ENCODE assay signal across 3 cellular contexts in the genomic region with DNA sequence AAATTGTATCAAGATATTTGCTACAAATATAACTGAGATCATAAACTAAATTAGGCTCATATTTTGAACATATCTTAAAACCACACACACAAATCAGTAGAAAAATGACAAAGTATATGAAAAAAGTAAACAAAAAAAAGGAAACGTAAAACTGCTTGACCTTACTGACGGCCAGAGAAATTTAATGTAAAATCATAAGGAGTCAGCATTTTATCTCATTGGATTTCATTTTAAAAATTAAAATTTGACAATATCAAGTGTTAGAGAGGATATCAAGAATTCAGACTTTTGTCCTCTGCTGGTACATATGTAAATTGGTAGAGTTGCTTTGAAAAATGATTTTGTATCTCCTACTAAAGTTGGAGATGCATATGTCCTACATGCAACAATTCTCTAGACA.
A peak's percentile ranks its signal among the peaks of the same experiment; 100 is the strongest.
TF ChIP-seq lines count a peak whose summit lies in the region.

No MANE protein-coding gene starts in this region.

TF ChIP-seq in A549, 52 proteins besides CTCF, POLR2A, EP300 and RAD21 (continued from another document):
- peak; percentile 55 for TF ChIP-seq MAFK (IDR thresholded peaks at IDR 0.05; ENCODE audit: partially characterized antibody)
TF ChIP-seq in A549: peak in this region for 1.

TF ChIP-seq in IMR-90, 13 proteins besides CTCF, POLR2A, EP300 and RAD21:
- TF ChIP-seq MXI1 (IDR thresholded peaks at IDR 0.05; ENCODE audit: borderline replicate concordance, low read depth, low read length): no peak
- no peak for TF ChIP-seq RFX5 (IDR thresholded peaks at IDR 0.05; ENCODE audit: low read depth, low read length)
- peak; percentile 41; the same call in 1 of the 2 replicates for TF ChIP-seq MAFK (IDR thresholded peaks at IDR 0.05; ENCODE audit: low read depth, low read length)

TF ChIP-seq in K562, 482 proteins besides CTCF, POLR2A, EP300 and RAD21 (continued from another document):
- peak; percentile 37; the same call in 1 of the 2 replicates for TF ChIP-seq C11orf30 (IDR thresholded peaks at IDR 0.05; ENCODE audit: low read depth)
- no peak for TF ChIP-seq NR4A1 (CRISPR knock-in tag; IDR thresholded peaks at IDR 0.05)
- no peak for TF ChIP-seq NR4A1 (tag; IDR thresholded peaks at IDR 0.05)
- TF ChIP-seq GABPA (tag; conservative IDR thresholded peaks at IDR 0.05; ENCODE audit: low read depth): no peak
- no peak for TF ChIP-seq ZNF398 (CRISPR knock-in tag; IDR thresholded peaks at IDR 0.05)
- TF ChIP-seq MAFF (IDR thresholded peaks at IDR 0.05; ENCODE audit: low read length): 0 out of 2 replicates have a peak, but pooled peaks have one; percentile 3
- peak; percentile 70 for TF ChIP-seq ZNF316 (IDR thresholded peaks at IDR 0.05)
